Comparison of ENCODE assay signal across 12 cellular contexts in genomic region chr10:75098902-75099673, GRCh38. TPM values are rescaled to one million over a fixed set of nuclear protein-coding genes. Genes with fewer than 3 reads are reported as not detected.
DNase-seq lines count a peak whose midpoint lies in the region; ATAC-seq and TF ChIP-seq lines count a peak whose summit lies in the region.
"Had no signal": no experiment of that assay in that cellular context is flagged by ENCODE, and none has a peak within 500 bp of the region (broad histone marks: within the 10 kb centered on the region; RNA-seq: fewer than 3 reads in every experiment).

No MANE protein-coding gene starts in this region.

- RAD21 ChIA-PET in HCT116 (lab: Charles Lee; ENCODE audit: low non-redundant PET in 1 of 2, low total read pairs in 2 of 2, uncharacterized antibody in 2 of 2, unreplicated experiment in 2 of 2), result interaction anchor here in 1 of 2 experiments (1.6 kb wide), 2 partner anchors 15 to 855 kb away, joined by 3 read pairs; no protein-coding TSS in a partner anchor

- H3K27ac ChIP-seq in BLaER1, result 0 out of 2 replicates have a peak overlapping the region, but pooled peaks have one; percentile 13
- H3K27ac ChIP-seq in HCT116 (ENCODE audit: low read depth, low read length), result no peak overlapping the region
- peak overlapping the region; percentile 12; the same call in 1 of the 2 replicates for H3K27ac ChIP-seq in WERI-Rb-1
- H3K27ac ChIP-seq: BLaER1 treated with 17β-estradiol and CSF1 and Interleukin-3, amounts not matched to agents 10 nM and 100 nM; Peyer's patch had no signal

- CTCF ChIA-PET in HCT116 (lab: Charles Lee), result interaction anchor here (1.5 to 2.0 kb wide), 3 partner anchors 9 to 856 kb away, joined by 4 to 13 read pairs (median 8); a partner anchor contains a TSS

- H3K27me3 ChIP-seq in BLaER1 (no peaks in the 10 kb centered on the region), HCT116 (ENCODE audit: insufficient read depth, low read length) (no peaks in the 10 kb centered on the region), WERI-Rb-1 (ENCODE audit: insufficient read depth, low read depth, severe bottlenecking) (no peaks in the 10 kb centered on the region)
- H3K27me3 ChIP-seq: BLaER1 treated with 17β-estradiol and CSF1 and Interleukin-3, amounts not matched to agents 10 nM and 100 nM; Peyer's patch had no signal

- DNase-seq in HCT116 (ENCODE audit: low read depth, low spot score) (no peak), WERI-Rb-1 (no peak), posterior vena cava (ENCODE audit: low spot score) (peak; percentile 74), pons (ENCODE audit: low spot score) (no peak), DMS79 (lab: John Stamatoyannopoulos, UW) (no peak)
- DNase-seq in activated T-cell treated with anti-CD3 and anti-CD28 coated beads, Interleukin-2, amount 50 U/mL, for 24 hours, result no peak
- DNase-seq: NCI-H1436 treated with DMSO at 0.1 percent for 48 hours, NCI-H526 treated with DMSO at 0.1 percent for 48 hours had no signal

- H3K9me3 ChIP-seq in BLaER1 (0 out of 2 replicates have a peak, but pooled peaks cover 3% of the 10 kb centered on the region), HCT116 (ENCODE audit: control insufficient read depth in 1 of 2, insufficient read depth in 1 of 2, low read depth in 1 of 2, low read length in 2 of 2) (no peaks in the 10 kb centered on the region), WERI-Rb-1 (ENCODE audit: severe bottlenecking) (no peaks in the 10 kb centered on the region)
- H3K9me3 ChIP-seq: Peyer's patch had no signal

- H3K4me1 ChIP-seq in BLaER1, result peaks cover 31% of the 10 kb centered on the region
- H3K4me1 ChIP-seq in HCT116 (ENCODE audit: control insufficient read depth in 1 of 2, insufficient read depth in 2 of 2, low read length in 2 of 2), result no peaks in the 10 kb centered on the region
- H3K4me1 ChIP-seq: Peyer's patch had no signal

- TF ChIP-seq RAD21 in HCT116 (IDR thresholded peaks at IDR 0.05; ENCODE audit: low read depth), result no peak

- POLR2A ChIA-PET in HCT116 (lab: Charles Lee), result no interaction called here

- no peaks in the 10 kb centered on the region for H3K9me3 Mint-ChIP-seq in activated T-cell treated with anti-CD3 and anti-CD28 coated beads, Interleukin-2, amount 50 U/mL, for 24 hours
- H3K9me3 Mint-ChIP-seq: CD8-positive, alpha-beta T cell had no signal

- H3K27ac Mint-ChIP-seq in activated T-cell treated with anti-CD3 and anti-CD28 coated beads, Interleukin-2, amount 50 U/mL, for 24 hours, result no peak overlapping the region
- H3K27ac Mint-ChIP-seq: CD8-positive, alpha-beta T cell had no signal

- no peak overlapping the region for H3K9ac ChIP-seq in BLaER1
- H3K9ac ChIP-seq in HCT116 (ENCODE audit: low read length), result no peak overlapping the region

- H3K4me3 ChIP-seq in BLaER1 (no peak overlapping the region), HCT116 (replicated peaks in 1 of 2; ENCODE audit: low read depth in 1 of 2, low read length in 2 of 2) (no peak overlapping the region), WERI-Rb-1 (ENCODE audit: low read depth, low read length) (no peak overlapping the region)
- H3K4me3 ChIP-seq: BLaER1 treated with 17β-estradiol and CSF1 and Interleukin-3, amounts not matched to agents 10 nM and 100 nM; Peyer's patch had no signal

- peaks cover 2% of the 10 kb centered on the region for H3K4me1 Mint-ChIP-seq in activated T-cell treated with anti-CD3 and anti-CD28 coated beads, Interleukin-2, amount 50 U/mL, for 24 hours (ENCODE audit: low read depth)

- H3K79me2 ChIP-seq in HCT116 (ENCODE audit: insufficient read depth, low read length), result no peaks in the 10 kb centered on the region

- H2AFZ ChIP-seq in HCT116 (ENCODE audit: low read depth, low read length, poor library complexity, severe bottlenecking), result peak overlapping the region; percentile 8

- H3K4me3 Mint-ChIP-seq in activated T-cell treated with anti-CD3 and anti-CD28 coated beads, Interleukin-2, amount 50 U/mL, for 24 hours, result no peak overlapping the region
- H3K4me3 Mint-ChIP-seq: CD8-positive, alpha-beta T cell had no signal

- intact Hi-C loops in HCT116 (cut with micrococcal nuclease), result loop anchor here (10.0 kb wide), 1 partner anchor 684 kb away; no protein-coding TSS in a partner anchor
- intact Hi-C loops in posterior vena cava (cut with DNase I), result loop anchor here (5.0 to 10.0 kb wide), 3 partner anchors 344 to 854 kb away; no protein-coding TSS in a partner anchor

- no peaks in the 10 kb centered on the region for H4K20me1 ChIP-seq in BLaER1
- no peaks in the 10 kb centered on the region for H4K20me1 ChIP-seq in HCT116 (ENCODE audit: insufficient read depth)
- H4K20me1 ChIP-seq: BLaER1 treated with 17β-estradiol and CSF1 and Interleukin-3, amounts not matched to agents 10 nM and 100 nM had no signal

- H3K36me3 ChIP-seq in BLaER1, result no peaks in the 10 kb centered on the region
- no peaks in the 10 kb centered on the region for H3K36me3 ChIP-seq in HCT116 (ENCODE audit: control insufficient read depth in 1 of 2, insufficient read depth in 2 of 2, low read length in 2 of 2)
- no peaks in the 10 kb centered on the region for H3K36me3 ChIP-seq in WERI-Rb-1
- H3K36me3 ChIP-seq: BLaER1 treated with 17β-estradiol and CSF1 and Interleukin-3, amounts not matched to agents 10 nM and 100 nM; Peyer's patch had no signal

- no peaks in the 10 kb centered on the region for H3K27me3 Mint-ChIP-seq in activated T-cell treated with anti-CD3 and anti-CD28 coated beads, Interleukin-2, amount 50 U/mL, for 24 hours

- no peak for ATAC-seq in HCT116

- TF ChIP-seq POLR2A in HCT116 (IDR thresholded peaks at IDR 0.05; ENCODE audit: borderline replicate concordance, extremely low read depth, insufficient read depth, insufficient read length), result no peak

- H3K4me2 ChIP-seq in BLaER1 (0 out of 2 replicates have a peak overlapping the region, but pooled peaks have one; percentile 70), HCT116 (ENCODE audit: low read length) (no peak overlapping the region)

- TF ChIP-seq CTCF in HCT116 (IDR thresholded peaks at IDR 0.05 in 2 of 3, conservative IDR thresholded peaks at IDR 0.05 in 1 of 3; ENCODE audit: borderline replicate concordance in 1 of 3, insufficient read depth in 1 of 3, low read depth in 2 of 3, low read length in 2 of 3) (no peak), WERI-Rb-1 (IDR thresholded peaks at IDR 0.05; ENCODE audit: low read depth, low read length) (no peak)

- no TSS peak for BruUV-seq in HCT116 (replicated peaks; lab: Mats Ljungman, UMichigan)

- H3K9me2 ChIP-seq in HCT116 (ENCODE audit: insufficient read depth), result no peaks in the 10 kb centered on the region

- no peaks in the 10 kb centered on the region for H3K36me3 Mint-ChIP-seq in activated T-cell treated with anti-CD3 and anti-CD28 coated beads, Interleukin-2, amount 50 U/mL, for 24 hours (ENCODE audit: low read depth)
- H3K36me3 Mint-ChIP-seq: CD8-positive, alpha-beta T cell had no signal

TF ChIP-seq in HCT116, 20 proteins besides CTCF, POLR2A, EP300 and RAD21:
- TF ChIP-seq ELF1 (IDR thresholded peaks at IDR 0.05; ENCODE audit: borderline replicate concordance, low read depth), result no peak
- no peak for TF ChIP-seq EZH2 (IDR thresholded peaks at IDR 0.05)
- no peak for TF ChIP-seq SP1 (IDR thresholded peaks at IDR 0.05; ENCODE audit: low read depth)

RNA-seq across cellular contexts. Expression of gene SAMD8, which starts 12.4 kb away (rescaled TPM):
- 23.6 TPM for total RNA-seq in HCT116 (2021; ENCODE audit: unreplicated experiment)
- 6.7 and 8.6 TPM in 2 replicates for polyA plus RNA-seq in HCT116 (2012)
- 10 to 100 TPM; 26.6 to 29.6 TPM for total RNA-seq in posterior vena cava
